In the genomic region with DNA sequence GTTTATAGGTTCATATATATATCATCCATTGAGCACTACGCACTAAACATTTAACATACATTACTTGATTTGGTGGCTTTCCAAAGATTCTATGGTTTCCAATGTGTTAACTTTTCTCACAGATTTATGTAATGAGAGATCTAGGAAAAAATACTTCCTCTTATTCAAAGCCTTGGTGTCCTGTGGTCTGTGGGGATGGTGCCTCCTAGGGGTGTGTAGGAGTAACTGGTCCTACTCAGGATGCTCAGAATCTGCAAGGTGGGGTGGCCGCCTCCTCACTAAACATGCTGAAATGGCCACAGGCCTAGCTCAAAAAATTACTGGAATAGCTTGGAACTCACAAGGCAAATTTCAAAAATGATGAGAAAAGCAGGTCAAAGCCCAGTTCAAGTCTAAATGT, we compare ENCODE assay signal across 1 cellular context.
TF ChIP-seq lines count a peak whose summit lies in the region.

No MANE protein-coding gene starts in this region.

TF ChIP-seq in K562, 482 proteins besides CTCF, POLR2A, EP300 and RAD21 (continued from another document and continues in another):
- no peak for TF ChIP-seq HCFC1 (IDR thresholded peaks at IDR 0.05; ENCODE audit: low read depth, low read length)
- TF ChIP-seq ZNF121 (CRISPR knock-in tag; conservative IDR thresholded peaks at IDR 0.05) = no peak
- no peak for TF ChIP-seq PCBP2 (IDR thresholded peaks at IDR 0.05; ENCODE audit: low read depth, low read length, poor library complexity, severe bottlenecking)
- TF ChIP-seq SMARCA4 (IDR thresholded peaks at IDR 0.05) = no peak
- TF ChIP-seq MAZ (CRISPR knock-in tag; conservative IDR thresholded peaks at IDR 0.05 in 1 of 2, IDR thresholded peaks at IDR 0.05 in 1 of 2) = peak in 1 of 2 experiments; percentile 37; a peak in 1 of 4 replicates
- TF ChIP-seq, protein P1, sequence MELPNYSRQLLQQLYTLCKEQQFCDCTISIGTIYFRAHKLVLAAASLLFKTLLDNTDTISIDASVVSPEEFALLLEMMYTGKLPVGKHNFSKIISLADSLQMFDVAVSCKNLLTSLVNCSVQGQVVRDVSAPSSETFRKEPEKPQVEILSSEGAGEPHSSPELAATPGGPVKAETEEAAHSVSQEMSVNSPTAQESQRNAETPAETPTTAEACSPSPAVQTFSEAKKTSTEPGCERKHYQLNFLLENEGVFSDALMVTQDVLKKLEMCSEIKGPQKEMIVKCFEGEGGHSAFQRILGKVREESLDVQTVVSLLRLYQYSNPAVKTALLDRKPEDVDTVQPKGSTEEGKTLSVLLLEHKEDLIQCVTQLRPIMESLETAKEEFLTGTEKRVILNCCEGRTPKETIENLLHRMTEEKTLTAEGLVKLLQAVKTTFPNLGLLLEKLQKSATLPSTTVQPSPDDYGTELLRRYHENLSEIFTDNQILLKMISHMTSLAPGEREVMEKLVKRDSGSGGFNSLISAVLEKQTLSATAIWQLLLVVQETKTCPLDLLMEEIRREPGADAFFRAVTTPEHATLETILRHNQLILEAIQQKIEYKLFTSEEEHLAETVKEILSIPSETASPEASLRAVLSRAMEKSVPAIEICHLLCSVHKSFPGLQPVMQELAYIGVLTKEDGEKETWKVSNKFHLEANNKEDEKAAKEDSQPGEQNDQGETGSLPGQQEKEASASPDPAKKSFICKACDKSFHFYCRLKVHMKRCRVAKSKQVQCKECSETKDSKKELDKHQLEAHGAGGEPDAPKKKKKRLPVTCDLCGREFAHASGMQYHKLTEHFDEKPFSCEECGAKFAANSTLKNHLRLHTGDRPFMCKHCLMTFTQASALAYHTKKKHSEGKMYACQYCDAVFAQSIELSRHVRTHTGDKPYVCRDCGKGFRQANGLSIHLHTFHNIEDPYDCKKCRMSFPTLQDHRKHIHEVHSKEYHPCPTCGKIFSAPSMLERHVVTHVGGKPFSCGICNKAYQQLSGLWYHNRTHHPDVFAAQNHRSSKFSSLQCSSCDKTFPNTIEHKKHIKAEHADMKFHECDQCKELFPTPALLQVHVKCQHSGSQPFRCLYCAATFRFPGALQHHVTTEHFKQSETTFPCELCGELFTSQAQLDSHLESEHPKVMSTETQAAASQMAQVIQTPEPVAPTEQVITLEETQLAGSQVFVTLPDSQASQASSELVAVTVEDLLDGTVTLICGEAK (IDR thresholded peaks at IDR 0.05) = no peak
- TF ChIP-seq, protein P1 (CRISPR knock-in tag; IDR thresholded peaks at IDR 0.05) = no peak
- no peak for TF ChIP-seq POU5F1 (IDR thresholded peaks at IDR 0.05; ENCODE audit: borderline replicate concordance, low read depth, low read length, partially characterized antibody)
- TF ChIP-seq RCOR1 (IDR thresholded peaks at IDR 0.05; ENCODE audit: borderline replicate concordance in 1 of 2, low read depth in 2 of 2, low read length in 2 of 2) = 0 out of 4 replicates have a peak, but pooled peaks of 1 of the 2 experiments have one; percentile 23
- no peak for TF ChIP-seq SRF (CRISPR knock-in tag; IDR thresholded peaks at IDR 0.05)
- TF ChIP-seq CEBPB (tag; IDR thresholded peaks at IDR 0.05) = 0 out of 2 replicates have a peak, but pooled peaks have one; percentile 39
- TF ChIP-seq, protein P2, sequence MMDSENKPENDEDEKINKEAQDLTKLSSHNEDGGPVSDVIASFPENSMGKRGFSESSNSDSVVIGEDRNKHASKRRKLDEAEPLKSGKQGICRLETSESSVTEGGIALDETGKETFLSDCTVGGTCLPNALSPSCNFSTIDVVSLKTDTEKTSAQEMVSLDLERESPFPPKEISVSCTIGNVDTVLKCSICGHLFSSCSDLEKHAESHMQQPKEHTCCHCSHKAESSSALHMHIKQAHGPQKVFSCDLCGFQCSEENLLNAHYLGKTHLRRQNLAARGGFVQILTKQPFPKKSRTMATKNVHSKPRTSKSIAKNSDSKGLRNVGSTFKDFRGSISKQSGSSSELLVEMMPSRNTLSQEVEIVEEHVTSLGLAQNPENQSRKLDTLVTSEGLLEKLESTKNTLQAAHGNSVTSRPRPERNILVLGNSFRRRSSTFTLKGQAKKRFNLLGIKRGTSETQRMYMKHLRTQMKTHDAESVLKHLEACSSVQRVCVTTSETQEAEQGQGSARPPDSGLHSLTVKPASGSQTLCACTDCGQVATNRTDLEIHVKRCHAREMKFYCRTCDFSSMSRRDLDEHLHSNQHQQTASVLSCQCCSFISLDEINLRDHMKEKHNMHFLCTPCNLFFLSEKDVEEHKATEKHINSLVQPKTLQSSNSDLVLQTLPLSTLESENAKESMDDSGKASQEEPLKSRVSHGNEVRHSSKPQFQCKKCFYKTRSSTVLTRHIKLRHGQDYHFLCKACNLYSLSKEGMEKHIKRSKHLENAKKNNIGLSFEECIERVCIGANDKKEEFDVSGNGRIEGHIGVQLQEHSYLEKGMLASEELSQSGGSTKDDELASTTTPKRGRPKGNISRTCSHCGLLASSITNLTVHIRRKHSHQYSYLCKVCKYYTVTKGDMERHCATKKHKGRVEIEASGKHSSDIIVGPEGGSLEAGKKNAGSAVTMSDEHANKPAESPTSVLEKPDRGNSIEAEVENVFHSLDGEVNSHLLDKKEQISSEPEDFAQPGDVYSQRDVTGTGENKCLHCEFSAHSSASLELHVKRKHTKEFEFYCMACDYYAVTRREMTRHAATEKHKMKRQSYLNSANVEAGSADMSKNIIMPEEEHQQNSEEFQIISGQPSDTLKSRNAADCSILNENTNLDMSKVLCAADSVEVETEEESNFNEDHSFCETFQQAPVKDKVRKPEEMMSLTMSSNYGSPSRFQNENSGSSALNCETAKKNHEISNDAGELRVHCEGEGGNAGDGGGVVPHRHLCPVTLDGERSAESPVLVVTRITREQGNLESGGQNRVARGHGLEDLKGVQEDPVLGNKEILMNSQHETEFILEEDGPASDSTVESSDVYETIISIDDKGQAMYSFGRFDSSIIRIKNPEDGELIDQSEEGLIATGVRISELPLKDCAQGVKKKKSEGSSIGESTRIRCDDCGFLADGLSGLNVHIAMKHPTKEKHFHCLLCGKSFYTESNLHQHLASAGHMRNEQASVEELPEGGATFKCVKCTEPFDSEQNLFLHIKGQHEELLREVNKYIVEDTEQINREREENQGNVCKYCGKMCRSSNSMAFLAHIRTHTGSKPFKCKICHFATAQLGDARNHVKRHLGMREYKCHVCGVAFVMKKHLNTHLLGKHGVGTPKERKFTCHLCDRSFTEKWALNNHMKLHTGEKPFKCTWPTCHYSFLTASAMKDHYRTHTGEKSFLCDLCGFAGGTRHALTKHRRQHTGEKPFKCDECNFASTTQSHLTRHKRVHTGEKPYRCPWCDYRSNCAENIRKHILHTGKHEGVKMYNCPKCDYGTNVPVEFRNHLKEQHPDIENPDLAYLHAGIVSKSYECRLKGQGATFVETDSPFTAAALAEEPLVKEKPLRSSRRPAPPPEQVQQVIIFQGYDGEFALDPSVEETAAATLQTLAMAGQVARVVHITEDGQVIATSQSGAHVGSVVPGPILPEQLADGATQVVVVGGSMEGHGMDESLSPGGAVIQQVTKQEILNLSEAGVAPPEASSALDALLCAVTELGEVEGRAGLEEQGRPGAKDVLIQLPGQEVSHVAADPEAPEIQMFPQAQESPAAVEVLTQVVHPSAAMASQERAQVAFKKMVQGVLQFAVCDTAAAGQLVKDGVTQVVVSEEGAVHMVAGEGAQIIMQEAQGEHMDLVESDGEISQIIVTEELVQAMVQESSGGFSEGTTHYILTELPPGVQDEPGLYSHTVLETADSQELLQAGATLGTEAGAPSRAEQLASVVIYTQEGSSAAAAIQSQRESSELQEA (IDR thresholded peaks at IDR 0.05; ENCODE audit: low read depth) = no peak
- no peak for TF ChIP-seq KDM2B (CRISPR knock-in tag; IDR thresholded peaks at IDR 0.05)
- TF ChIP-seq NCOA1 (IDR thresholded peaks at IDR 0.05; ENCODE audit: low read depth) = no peak
- TF ChIP-seq CHD2 (IDR thresholded peaks at IDR 0.05; ENCODE audit: low read depth, low read length) = no peak
- TF ChIP-seq, protein P3, sequence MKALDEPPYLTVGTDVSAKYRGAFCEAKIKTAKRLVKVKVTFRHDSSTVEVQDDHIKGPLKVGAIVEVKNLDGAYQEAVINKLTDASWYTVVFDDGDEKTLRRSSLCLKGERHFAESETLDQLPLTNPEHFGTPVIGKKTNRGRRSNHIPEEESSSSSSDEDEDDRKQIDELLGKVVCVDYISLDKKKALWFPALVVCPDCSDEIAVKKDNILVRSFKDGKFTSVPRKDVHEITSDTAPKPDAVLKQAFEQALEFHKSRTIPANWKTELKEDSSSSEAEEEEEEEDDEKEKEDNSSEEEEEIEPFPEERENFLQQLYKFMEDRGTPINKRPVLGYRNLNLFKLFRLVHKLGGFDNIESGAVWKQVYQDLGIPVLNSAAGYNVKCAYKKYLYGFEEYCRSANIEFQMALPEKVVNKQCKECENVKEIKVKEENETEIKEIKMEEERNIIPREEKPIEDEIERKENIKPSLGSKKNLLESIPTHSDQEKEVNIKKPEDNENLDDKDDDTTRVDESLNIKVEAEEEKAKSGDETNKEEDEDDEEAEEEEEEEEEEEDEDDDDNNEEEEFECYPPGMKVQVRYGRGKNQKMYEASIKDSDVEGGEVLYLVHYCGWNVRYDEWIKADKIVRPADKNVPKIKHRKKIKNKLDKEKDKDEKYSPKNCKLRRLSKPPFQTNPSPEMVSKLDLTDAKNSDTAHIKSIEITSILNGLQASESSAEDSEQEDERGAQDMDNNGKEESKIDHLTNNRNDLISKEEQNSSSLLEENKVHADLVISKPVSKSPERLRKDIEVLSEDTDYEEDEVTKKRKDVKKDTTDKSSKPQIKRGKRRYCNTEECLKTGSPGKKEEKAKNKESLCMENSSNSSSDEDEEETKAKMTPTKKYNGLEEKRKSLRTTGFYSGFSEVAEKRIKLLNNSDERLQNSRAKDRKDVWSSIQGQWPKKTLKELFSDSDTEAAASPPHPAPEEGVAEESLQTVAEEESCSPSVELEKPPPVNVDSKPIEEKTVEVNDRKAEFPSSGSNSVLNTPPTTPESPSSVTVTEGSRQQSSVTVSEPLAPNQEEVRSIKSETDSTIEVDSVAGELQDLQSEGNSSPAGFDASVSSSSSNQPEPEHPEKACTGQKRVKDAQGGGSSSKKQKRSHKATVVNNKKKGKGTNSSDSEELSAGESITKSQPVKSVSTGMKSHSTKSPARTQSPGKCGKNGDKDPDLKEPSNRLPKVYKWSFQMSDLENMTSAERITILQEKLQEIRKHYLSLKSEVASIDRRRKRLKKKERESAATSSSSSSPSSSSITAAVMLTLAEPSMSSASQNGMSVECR (CRISPR knock-in tag; IDR thresholded peaks at IDR 0.05) = no peak
- TF ChIP-seq ZNF707 (CRISPR knock-in tag; conservative IDR thresholded peaks at IDR 0.05) = no peak
- no peak for TF ChIP-seq TAF1 (IDR thresholded peaks at IDR 0.05; ENCODE audit: control insufficient read depth, extremely low read depth, insufficient read depth, low read length, severe bottlenecking)
- no peak for TF ChIP-seq TAF9B (IDR thresholded peaks at IDR 0.05; ENCODE audit: partially characterized antibody)
- TF ChIP-seq CCNT2 (IDR thresholded peaks at IDR 0.05; ENCODE audit: borderline replicate concordance, extremely low read depth, insufficient read length, low read depth, low read length) = no peak
- TF ChIP-seq, protein P4, sequence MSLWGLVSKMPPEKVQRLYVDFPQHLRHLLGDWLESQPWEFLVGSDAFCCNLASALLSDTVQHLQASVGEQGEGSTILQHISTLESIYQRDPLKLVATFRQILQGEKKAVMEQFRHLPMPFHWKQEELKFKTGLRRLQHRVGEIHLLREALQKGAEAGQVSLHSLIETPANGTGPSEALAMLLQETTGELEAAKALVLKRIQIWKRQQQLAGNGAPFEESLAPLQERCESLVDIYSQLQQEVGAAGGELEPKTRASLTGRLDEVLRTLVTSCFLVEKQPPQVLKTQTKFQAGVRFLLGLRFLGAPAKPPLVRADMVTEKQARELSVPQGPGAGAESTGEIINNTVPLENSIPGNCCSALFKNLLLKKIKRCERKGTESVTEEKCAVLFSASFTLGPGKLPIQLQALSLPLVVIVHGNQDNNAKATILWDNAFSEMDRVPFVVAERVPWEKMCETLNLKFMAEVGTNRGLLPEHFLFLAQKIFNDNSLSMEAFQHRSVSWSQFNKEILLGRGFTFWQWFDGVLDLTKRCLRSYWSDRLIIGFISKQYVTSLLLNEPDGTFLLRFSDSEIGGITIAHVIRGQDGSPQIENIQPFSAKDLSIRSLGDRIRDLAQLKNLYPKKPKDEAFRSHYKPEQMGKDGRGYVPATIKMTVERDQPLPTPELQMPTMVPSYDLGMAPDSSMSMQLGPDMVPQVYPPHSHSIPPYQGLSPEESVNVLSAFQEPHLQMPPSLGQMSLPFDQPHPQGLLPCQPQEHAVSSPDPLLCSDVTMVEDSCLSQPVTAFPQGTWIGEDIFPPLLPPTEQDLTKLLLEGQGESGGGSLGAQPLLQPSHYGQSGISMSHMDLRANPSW (CRISPR knock-in tag; IDR thresholded peaks at IDR 0.05) = no peak
- TF ChIP-seq MCM5 (IDR thresholded peaks at IDR 0.05; ENCODE audit: low read depth) = no peak
